Comparison of ENCODE assay signal across 6 cellular contexts in the genomic region with DNA sequence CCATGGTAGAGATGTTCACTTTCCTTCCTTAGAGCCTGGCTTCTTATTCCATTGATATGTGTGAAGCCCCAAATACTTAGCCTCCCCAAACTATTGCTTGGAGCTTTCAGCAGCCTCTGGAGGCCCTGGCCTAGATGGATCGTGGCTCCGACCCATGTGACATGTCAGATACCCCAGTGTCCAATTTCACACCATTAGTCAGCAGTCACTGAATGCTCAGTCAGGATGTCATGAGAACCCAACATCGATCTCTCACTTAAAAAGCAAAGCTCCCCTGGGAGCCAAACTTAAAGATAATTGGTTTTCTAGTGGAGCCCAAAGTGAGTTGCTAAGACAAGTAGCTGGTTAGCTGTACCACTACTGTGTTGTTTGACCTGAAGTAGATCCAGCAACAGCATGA. TPM values are rescaled to one million over a fixed set of nuclear protein-coding genes. Genes with fewer than 3 reads are reported as not detected.
"Had no signal": no experiment of that assay in that cellular context is flagged by ENCODE, and none has a peak within 500 bp of the region (broad histone marks: within the 10 kb centered on the region; RNA-seq: fewer than 3 reads in every experiment).

No MANE protein-coding gene starts in this region.

- DNase-seq: GM23248, GOT3, HFFc6 had no signal

- H3K9ac ChIP-seq: GM23248 had no signal

- H3K4me1 ChIP-seq: HAP-1 had no signal

- H3K4me3 ChIP-seq: GM23248, HAP-1 had no signal

- H3K36me3 ChIP-seq: HAP-1 had no signal

- H3K27ac ChIP-seq: GM23248, HL-60 had no signal

RNA-seq across cellular contexts. Expression of a gene that starts 41.6 kb away (rescaled TPM):
- polyA plus RNA-seq: GM23248, IgD-negative memory B cell had no signal
